In the genomic region with DNA sequence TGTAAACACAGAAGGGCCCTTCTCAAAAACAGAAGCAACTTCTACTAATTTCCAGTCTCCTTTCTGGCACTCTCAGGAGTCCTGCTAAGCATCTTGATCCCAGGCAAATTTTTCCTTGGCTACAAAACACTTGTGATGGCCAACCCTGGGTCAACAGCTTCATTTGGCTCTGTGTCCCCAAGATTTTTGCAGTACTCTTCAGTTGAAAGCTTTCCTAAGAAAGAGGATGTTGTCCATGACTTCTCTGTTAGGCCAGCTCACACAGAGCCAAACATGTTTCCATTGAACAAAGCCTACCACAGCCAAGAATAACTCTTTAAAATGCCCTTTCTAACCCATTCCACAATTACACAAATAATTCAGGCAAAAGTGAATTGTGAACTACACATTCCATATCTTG, we compare ENCODE assay signal across 17 cellular contexts.
DNase-seq lines count a peak whose midpoint lies in the region; ATAC-seq, FAIRE-seq and TF ChIP-seq lines count a peak whose summit lies in the region.
"Had no signal": no experiment of that assay in that cellular context is flagged by ENCODE, and none has a peak within 500 bp of the region (broad histone marks: within the 10 kb centered on the region; RNA-seq: fewer than 3 reads in every experiment).

No MANE protein-coding gene starts in this region.

- in situ Hi-C loops in HepG2 (cut with HindIII; ENCODE audit: extremely low pct_ligation_motif_present, low pct_unique_long_range_greater_than_20kb), result no loop called here

- H3K4me2 ChIP-seq in HepG2 (ENCODE audit: low read depth, low read length), result no peak overlapping the region

- H3K9me3 ChIP-seq in liver (ENCODE audit: control insufficient read depth in 4 of 4, low read length in 3 of 4) (no peaks in the 10 kb centered on the region), HepG2 (ENCODE audit: low read length) (no peaks in the 10 kb centered on the region), WERI-Rb-1 (ENCODE audit: severe bottlenecking) (no peaks in the 10 kb centered on the region)
- H3K9me3 ChIP-seq: A549, Caco-2, MG63 had no signal

- H3K9ac ChIP-seq in liver (ENCODE audit: low read depth in 1 of 2, low read length in 2 of 2) (no peak overlapping the region), HepG2 (ENCODE audit: insufficient read depth, low read depth, low read length) (no peak overlapping the region)

- TF ChIP-seq CTCF in liver (IDR thresholded peaks at IDR 0.05; ENCODE audit: low read depth, low read length, missing input control) (no peak), HepG2 (CRISPR knock-in tag; IDR thresholded peaks at IDR 0.05) (no peak), WERI-Rb-1 (IDR thresholded peaks at IDR 0.05; ENCODE audit: low read depth, low read length) (no peak)

- H3K27ac ChIP-seq in liver (ENCODE audit: low read depth in 1 of 2, low read length in 2 of 2) (no peak overlapping the region), HepG2 (ENCODE audit: extremely low read length, insufficient read depth, low read length) (no peak overlapping the region), epithelial cell of prostate (peak overlapping the region; percentile 80), WERI-Rb-1 (no peak overlapping the region)
- H3K27ac ChIP-seq: C4-2B, RWPE1, SK-N-MC had no signal

- H3K4me1 ChIP-seq in liver (ENCODE audit: control insufficient read depth in 4 of 4, insufficient read depth in 4 of 4, low read length in 3 of 4), result no peaks in the 10 kb centered on the region
- H3K4me1 ChIP-seq in HepG2 (ENCODE audit: insufficient read depth, low read length), result no peaks in the 10 kb centered on the region
- H3K4me1 ChIP-seq: Caco-2 had no signal

- H4K20me1 ChIP-seq in HepG2 (ENCODE audit: insufficient read depth, low read length), result no peaks in the 10 kb centered on the region

- POLR2A ChIA-PET in HepG2 (lab: Yijun Ruan, JAX), result no interaction called here

- TF ChIP-seq EP300 in HepG2 (IDR thresholded peaks at IDR 0.05; ENCODE audit: low read depth in 2 of 2, low read length in 2 of 2), result no peak
- TF ChIP-seq EP300 in HepG2 (CRISPR knock-in tag; IDR thresholded peaks at IDR 0.05; ENCODE audit: borderline replicate concordance), result no peak

- H2AFZ ChIP-seq in HepG2 (ENCODE audit: low read length), result no peak overlapping the region

- intact Hi-C loops in HepG2 (cut with micrococcal nuclease; ENCODE audit: unreplicated experiment), result no loop called here

- H3K27me3 ChIP-seq in liver (ENCODE audit: control insufficient read depth in 4 of 4, insufficient read depth in 4 of 4, low read length in 3 of 4), result no peaks in the 10 kb centered on the region
- no peaks in the 10 kb centered on the region; a peak in 1 of 5 replicates for H3K27me3 ChIP-seq in HepG2 (ENCODE audit: control insufficient read depth in 1 of 2, insufficient read depth in 2 of 2, low read length in 2 of 2)
- H3K27me3 ChIP-seq in WERI-Rb-1 (ENCODE audit: insufficient read depth, low read depth, severe bottlenecking), result peaks cover 72% of the 10 kb centered on the region
- H3K27me3 ChIP-seq: MG63 had no signal

- no TSS peak for BruUV-seq in HepG2 (replicated peaks; lab: Mats Ljungman, UMichigan)

- H3K79me2 ChIP-seq in HepG2 (ENCODE audit: insufficient read depth, low read length), result no peaks in the 10 kb centered on the region

- no peak for ATAC-seq in HepG2
- no peak for ATAC-seq in stimulated activated naive CD8-positive, alpha-beta T cell treated with anti-CD3 and anti-CD28 coated beads, Interleukin-15, Interleukin-2, amounts not matched to agents 100 U/mL and 50 U/mL, for 24 hours

- TF ChIP-seq RAD21 in liver (IDR thresholded peaks at IDR 0.05) (no peak), HepG2 (CRISPR knock-in tag; IDR thresholded peaks at IDR 0.05) (no peak)

- no peak for TF ChIP-seq POLR2A in HepG2 (IDR thresholded peaks at IDR 0.05; ENCODE audit: insufficient read depth in 1 of 2, low read depth in 2 of 2, low read length in 2 of 2)

- CTCF ChIA-PET in HepG2 (lab: Yijun Ruan, JAX; ENCODE audit: low intra/inter-chr PET ratio, low total read pairs), result no interaction called here

- H3K4me3 ChIP-seq in liver (ENCODE audit: low read depth in 1 of 3, low read length in 3 of 3) (no peak overlapping the region), HepG2 (replicated peaks in 1 of 3; ENCODE audit: insufficient read depth in 1 of 3, low read depth in 2 of 3, low read length in 3 of 3) (no peak overlapping the region), WERI-Rb-1 (ENCODE audit: low read depth, low read length) (no peak overlapping the region)
- H3K4me3 ChIP-seq: A549, MG63, SK-N-MC had no signal

- DNase-seq in HepG2 (ENCODE audit: low spot score), result no peak
- no peak for DNase-seq in epithelial cell of prostate (ENCODE audit: low read depth, low spot score)
- DNase-seq in medulla oblongata (ENCODE audit: extremely low spot score), result peak; percentile 9
- DNase-seq in NOMO-1 treated with dmso at 0.1 percent for 144 hours (lab: John Stamatoyannopoulos, UW; ENCODE audit: unreplicated experiment), result no peak
- no peak for DNase-seq in WERI-Rb-1
- no peak for DNase-seq in stimulated activated naive CD8-positive, alpha-beta T cell treated with anti-CD3 and anti-CD28 coated beads, Interleukin-15, Interleukin-2, amounts not matched to agents 100 U/mL and 50 U/mL, for 24 hours
- DNase-seq in NCI-H2171 (lab: John Stamatoyannopoulos, UW), result no peak
- DNase-seq: Caco-2; MG63; NCI-H1417 treated with DMSO at 0.1 percent for 48 hours; NCI-H1930; NK-92 treated with Interleukin-12 subunit alpha and Interleukin-12 subunit beta, amount 100 ng/mL, for 24 hours had no signal

- FAIRE-seq in HepG2 (lab: Jason Lieb, UNC), result no peak
- FAIRE-seq: A549 had no signal

- H3K36me3 ChIP-seq in liver (ENCODE audit: control insufficient read depth in 4 of 4, insufficient read depth in 3 of 4, low read depth in 1 of 4, low read length in 3 of 4) (no peaks in the 10 kb centered on the region), HepG2 (replicated peaks in 1 of 2; ENCODE audit: control insufficient read depth in 1 of 2, insufficient read depth in 2 of 2, low read length in 2 of 2) (no peaks in the 10 kb centered on the region), WERI-Rb-1 (no peaks in the 10 kb centered on the region)
- H3K36me3 ChIP-seq: MG63 had no signal

TF ChIP-seq in liver, 16 proteins besides CTCF, POLR2A, EP300 and RAD21:
- TF ChIP-seq YY1 (IDR thresholded peaks at IDR 0.05) (no peak), NR2F2 (IDR thresholded peaks at IDR 0.05) (peak; percentile 13), HNF4G (IDR thresholded peaks at IDR 0.05) (no peak)

TF ChIP-seq in HepG2, 621 proteins besides CTCF, POLR2A, EP300 and RAD21:
- TF ChIP-seq ZNF382 (CRISPR knock-in tag; IDR thresholded peaks at IDR 0.05; ENCODE audit: borderline replicate concordance) (no peak), ELF1 (CRISPR knock-in tag; IDR thresholded peaks at IDR 0.05) (no peak), CCDC6 (CRISPR knock-in tag; IDR thresholded peaks at IDR 0.05) (no peak), ZNF329 (CRISPR knock-in tag; IDR thresholded peaks at IDR 0.05; ENCODE audit: low read depth) (no peak), ZSCAN9 (CRISPR knock-in tag; IDR thresholded peaks at IDR 0.05; ENCODE audit: borderline replicate concordance) (no peak), XRCC5 (optimal IDR thresholded peaks at IDR 0.05; ENCODE audit: low read length) (no peak), ZNF724P (CRISPR knock-in tag; IDR thresholded peaks at IDR 0.05; ENCODE audit: borderline replicate concordance) (no peak)
- TF ChIP-seq, protein P1, sequence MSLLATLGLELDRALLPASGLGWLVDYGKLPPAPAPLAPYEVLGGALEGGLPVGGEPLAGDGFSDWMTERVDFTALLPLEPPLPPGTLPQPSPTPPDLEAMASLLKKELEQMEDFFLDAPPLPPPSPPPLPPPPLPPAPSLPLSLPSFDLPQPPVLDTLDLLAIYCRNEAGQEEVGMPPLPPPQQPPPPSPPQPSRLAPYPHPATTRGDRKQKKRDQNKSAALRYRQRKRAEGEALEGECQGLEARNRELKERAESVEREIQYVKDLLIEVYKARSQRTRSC (CRISPR knock-in tag; IDR thresholded peaks at IDR 0.05; ENCODE audit: low read depth), result no peak
